1 cellular context compared by ENCODE assay signal in the genomic region with DNA sequence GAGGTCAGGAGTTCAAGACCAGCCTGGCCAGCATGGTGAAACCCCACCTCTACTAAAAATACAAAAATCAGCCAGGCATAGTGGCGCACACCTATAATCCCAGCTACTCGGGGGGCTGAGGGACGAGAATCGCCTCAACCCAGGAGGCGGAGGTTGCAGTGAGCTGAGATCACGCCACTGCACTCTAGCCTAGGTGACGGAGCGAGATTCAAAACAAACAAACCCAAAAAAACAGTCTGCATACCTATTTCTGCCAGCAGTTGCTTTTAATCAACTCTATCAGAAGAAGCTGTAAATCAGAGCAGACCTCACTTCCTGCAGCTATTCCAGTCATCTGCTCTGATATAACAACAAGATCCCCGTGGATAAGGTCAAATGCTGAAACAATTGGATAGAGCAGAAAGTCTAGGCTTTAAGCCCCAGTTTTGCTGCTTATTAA.
TF ChIP-seq lines count a peak whose summit lies in the region.

No MANE protein-coding gene starts in this region.

TF ChIP-seq in K562, 482 proteins besides CTCF, POLR2A, EP300 and RAD21 (continued from another document):
- peak in 1 of 2 experiments; percentile 37; a peak in 1 of 4 replicates for TF ChIP-seq RCOR1 (IDR thresholded peaks at IDR 0.05; ENCODE audit: borderline replicate concordance in 1 of 2, low read depth in 2 of 2, low read length in 2 of 2)
- TF ChIP-seq CBFA2T3 (IDR thresholded peaks at IDR 0.05): 0 out of 2 replicates have a peak, but pooled peaks have one; percentile 7
- no peak for TF ChIP-seq SIN3A (IDR thresholded peaks at IDR 0.05; ENCODE audit: borderline replicate concordance in 2 of 2, control insufficient read depth in 1 of 2, low read depth in 2 of 2, low read length in 2 of 2)
- TF ChIP-seq HOXB6 (CRISPR knock-in tag; IDR thresholded peaks at IDR 0.05; ENCODE audit: borderline replicate concordance): no peak
- TF ChIP-seq KDM1A (IDR thresholded peaks at IDR 0.05): peak; percentile 75 to 80; a peak in 3 of 4 replicates
- no peak for TF ChIP-seq GTF2A2 (tag; IDR thresholded peaks at IDR 0.05)
- TF ChIP-seq PHF8 (IDR thresholded peaks at IDR 0.05; ENCODE audit: borderline replicate concordance, low read length): no peak
- TF ChIP-seq ZKSCAN1 (IDR thresholded peaks at IDR 0.05; ENCODE audit: low read depth, low read length): no peak
- no peak for TF ChIP-seq KDM5B (IDR thresholded peaks at IDR 0.05; ENCODE audit: insufficient replicate concordance, low read depth, low read length)
- TF ChIP-seq SMARCB1 (IDR thresholded peaks at IDR 0.05; ENCODE audit: insufficient read length, low read depth): no peak
- no peak for TF ChIP-seq ZNF586 (CRISPR knock-in tag; conservative IDR thresholded peaks at IDR 0.05)
- TF ChIP-seq TCF7L2 (IDR thresholded peaks at IDR 0.05; ENCODE audit: low read depth, low read length): no peak
- no peak for TF ChIP-seq MCM7 (IDR thresholded peaks at IDR 0.05)
- no peak for TF ChIP-seq HNRNPL (IDR thresholded peaks at IDR 0.05; ENCODE audit: low read depth, low read length)
- TF ChIP-seq, protein P1, sequence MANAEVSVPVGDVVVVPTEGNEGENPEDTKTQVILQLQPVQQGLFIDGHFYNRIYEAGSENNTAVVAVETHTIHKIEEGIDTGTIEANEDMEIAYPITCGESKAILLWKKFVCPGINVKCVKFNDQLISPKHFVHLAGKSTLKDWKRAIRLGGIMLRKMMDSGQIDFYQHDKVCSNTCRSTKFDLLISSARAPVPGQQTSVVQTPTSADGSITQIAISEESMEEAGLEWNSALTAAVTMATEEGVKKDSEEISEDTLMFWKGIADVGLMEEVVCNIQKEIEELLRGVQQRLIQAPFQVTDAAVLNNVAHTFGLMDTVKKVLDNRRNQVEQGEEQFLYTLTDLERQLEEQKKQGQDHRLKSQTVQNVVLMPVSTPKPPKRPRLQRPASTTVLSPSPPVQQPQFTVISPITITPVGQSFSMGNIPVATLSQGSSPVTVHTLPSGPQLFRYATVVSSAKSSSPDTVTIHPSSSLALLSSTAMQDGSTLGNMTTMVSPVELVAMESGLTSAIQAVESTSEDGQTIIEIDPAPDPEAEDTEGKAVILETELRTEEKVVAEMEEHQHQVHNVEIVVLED (CRISPR knock-in tag; IDR thresholded peaks at IDR 0.05): no peak
- no peak for TF ChIP-seq SETDB1 (IDR thresholded peaks at IDR 0.05; ENCODE audit: low read length)
- TF ChIP-seq, protein P2, sequence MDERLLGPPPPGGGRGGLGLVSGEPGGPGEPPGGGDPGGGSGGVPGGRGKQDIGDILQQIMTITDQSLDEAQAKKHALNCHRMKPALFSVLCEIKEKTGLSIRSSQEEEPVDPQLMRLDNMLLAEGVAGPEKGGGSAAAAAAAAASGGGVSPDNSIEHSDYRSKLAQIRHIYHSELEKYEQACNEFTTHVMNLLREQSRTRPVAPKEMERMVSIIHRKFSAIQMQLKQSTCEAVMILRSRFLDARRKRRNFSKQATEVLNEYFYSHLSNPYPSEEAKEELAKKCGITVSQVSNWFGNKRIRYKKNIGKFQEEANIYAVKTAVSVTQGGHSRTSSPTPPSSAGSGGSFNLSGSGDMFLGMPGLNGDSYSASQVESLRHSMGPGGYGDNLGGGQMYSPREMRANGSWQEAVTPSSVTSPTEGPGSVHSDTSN (CRISPR knock-in tag; IDR thresholded peaks at IDR 0.05; ENCODE audit: low read depth): no peak
- TF ChIP-seq, protein P2 (tag; conservative IDR thresholded peaks at IDR 0.05; ENCODE audit: low read depth): peak; percentile 43; the same call in 1 of the 2 replicates
- TF ChIP-seq PCBP1 (IDR thresholded peaks at IDR 0.05; ENCODE audit: low read depth, low read length, poor library complexity, severe bottlenecking): no peak
